Comparison of ENCODE assay signal across 1 cellular context in the genomic region with DNA sequence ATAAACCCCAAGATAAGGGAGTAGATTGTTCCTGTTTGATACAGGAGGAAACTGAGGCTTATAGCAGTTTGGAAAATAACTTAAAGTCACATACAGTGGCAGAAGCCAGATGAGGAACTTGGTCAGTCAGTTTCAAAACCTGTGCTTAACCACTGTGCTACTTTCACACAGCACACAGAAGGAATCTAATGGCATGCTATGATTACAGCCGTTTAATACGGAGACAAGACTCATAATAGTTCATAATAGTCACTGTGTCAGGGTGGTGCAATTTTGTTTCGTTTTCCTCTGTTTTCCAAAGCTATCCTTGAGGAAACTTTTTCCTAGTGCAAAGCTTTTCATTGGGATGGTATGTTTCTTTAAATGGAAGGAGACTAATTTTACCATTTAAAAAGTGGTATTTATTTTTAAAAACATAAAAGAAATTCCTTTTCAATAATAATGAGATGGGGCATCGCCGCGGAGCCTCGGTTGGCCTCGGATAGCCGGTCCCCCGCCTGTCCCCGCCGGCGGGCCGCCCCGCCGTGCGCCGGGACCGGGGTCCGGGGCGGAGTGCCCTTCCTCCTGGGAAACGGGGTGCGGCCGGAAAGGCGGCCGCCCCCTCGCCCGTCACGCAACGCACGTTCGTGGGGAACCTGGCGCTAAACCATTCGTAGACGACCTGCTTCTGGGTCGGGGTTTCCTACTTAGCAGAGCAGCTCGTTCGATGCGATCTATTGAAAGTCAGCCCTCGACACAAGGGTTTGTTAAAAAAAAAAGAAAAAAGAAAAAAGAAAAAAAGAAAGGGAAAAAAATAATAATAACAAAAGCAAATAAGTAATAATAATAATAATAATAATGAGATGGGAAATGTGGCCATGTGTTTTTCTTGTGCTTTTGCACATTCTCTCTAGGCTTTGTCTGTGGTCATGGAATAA.
TF ChIP-seq lines count a peak whose summit lies in the region.

No MANE protein-coding gene starts in this region.

TF ChIP-seq in IMR-90, 13 proteins besides CTCF, POLR2A, EP300 and RAD21:
- TF ChIP-seq MAZ (IDR thresholded peaks at IDR 0.05; ENCODE audit: borderline replicate concordance, low read depth, low read length): no peak
